21 cellular contexts compared by ENCODE assay signal in the genomic region with DNA sequence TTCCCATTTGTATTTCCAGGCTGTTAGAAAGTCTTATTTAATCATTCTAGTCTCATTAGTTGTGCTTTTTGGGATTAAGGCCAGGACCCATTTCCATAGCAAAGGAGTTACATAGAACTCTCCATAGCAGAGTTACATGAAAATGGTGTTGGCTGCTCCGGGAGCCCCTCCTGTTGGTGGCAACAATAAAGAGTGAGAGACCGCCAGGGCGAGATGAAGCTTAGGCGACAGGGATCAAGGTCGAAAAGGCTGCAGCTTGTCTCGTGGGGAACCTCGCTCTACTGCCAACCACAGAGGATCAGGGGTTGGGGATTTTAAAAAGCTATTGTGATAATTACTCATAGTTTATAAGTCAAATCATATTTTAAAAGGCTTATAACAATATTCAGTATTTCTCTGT. TPM values are rescaled to one million over a fixed set of nuclear protein-coding genes. Genes with fewer than 3 reads are reported as not detected.
"Had no signal": no experiment of that assay in that cellular context is flagged by ENCODE, and none has a peak within 500 bp of the region (broad histone marks: within the 10 kb centered on the region; RNA-seq: fewer than 3 reads in every experiment).

No MANE protein-coding gene starts in this region.

- DNase-seq: activated CD4-positive, alpha-beta T cell treated with anti-CD3 and anti-CD28 coated beads for 36 hours; activated CD4-positive, alpha-beta T cell treated with anti-CD3 and anti-CD28 coated beads, Interleukin-2, amount 50 U/mL, for 4 hours; activated CD8-positive, alpha-beta memory T cell treated with anti-CD3 and anti-CD28 coated beads, Interleukin-2, amount 50 U/mL, for 48 hours; activated naive CD4-positive, alpha-beta T cell treated with anti-CD3 and anti-CD28 coated beads for 36 hours; activated T-cell treated with anti-CD3 and anti-CD28 coated beads, Interleukin-2, amount 50 U/mL, for 4 hours; effector CD4-positive, alpha-beta T cell; erythroblast; foreskin fibroblast; heart right ventricle; immature natural killer cell; lower lobe of right lung; mesendoderm; naive B cell; stimulated activated CD4-positive, alpha-beta T cell treated with anti-CD3 and anti-CD28 coated beads, Interleukin-4, amount 100 ng/mL, for 24 hours; stimulated activated naive CD4-positive, alpha-beta T cell treated with Interleukin-2 at 50 U/mL for 16 hours; T-helper 9 cell; upper lobe of right lung had no signal

- H3K4me1 ChIP-seq: parathyroid adenoma had no signal

- H3K4me3 ChIP-seq: heart right ventricle, lower lobe of right lung, smooth muscle cell, upper lobe of right lung had no signal

- H3K36me3 ChIP-seq: heart right ventricle, lower lobe of right lung, upper lobe of right lung had no signal

- H3K27ac ChIP-seq: heart right ventricle, lower lobe of right lung, parathyroid adenoma, upper lobe of right lung had no signal

- H3K4me2 ChIP-seq: smooth muscle cell had no signal

- H3K9me3 ChIP-seq: heart right ventricle, lower lobe of right lung, upper lobe of right lung had no signal

- H3K27ac Mint-ChIP-seq: activated CD4-positive, alpha-beta T cell treated with anti-CD3 and anti-CD28 coated beads for 36 hours; activated naive CD4-positive, alpha-beta T cell treated with anti-CD3 and anti-CD28 coated beads for 36 hours; activated T-helper 2 cell treated with anti-CD3 and anti-CD28 coated beads, Interferon-gamma antibody, Interleukin-2, Interleukin-4, amounts not matched to agents 10 μg/mL and 5 μg/mL and 100 μg/mL, durations not matched to agents 14 hours and 24 hours and 36 hours; immature natural killer cell had no signal

- H3K36me3 Mint-ChIP-seq: naive B cell had no signal

- H3K9ac ChIP-seq: parathyroid adenoma had no signal

- H3K4me3 Mint-ChIP-seq: activated CD4-positive, alpha-beta T cell treated with anti-CD3 and anti-CD28 coated beads for 36 hours; activated naive CD4-positive, alpha-beta T cell treated with anti-CD3 and anti-CD28 coated beads for 36 hours; activated T-cell treated with anti-CD3 and anti-CD28 coated beads, Interleukin-2, amount 50 U/mL, for 4 hours; immature natural killer cell had no signal

- H3K9me3 Mint-ChIP-seq: activated naive CD4-positive, alpha-beta T cell treated with anti-CD3 and anti-CD28 coated beads for 36 hours; activated T-cell treated with anti-CD3 and anti-CD28 coated beads, Interleukin-2, amount 50 U/mL, for 4 hours; activated T-helper 2 cell treated with anti-CD3 and anti-CD28 coated beads, Interferon-gamma antibody, Interleukin-2, Interleukin-4, amounts not matched to agents 10 μg/mL and 5 μg/mL and 100 μg/mL, durations not matched to agents 14 hours and 24 hours and 36 hours; immature natural killer cell had no signal

- H3K79me2 ChIP-seq: parathyroid adenoma had no signal

- H2AFZ ChIP-seq: parathyroid adenoma had no signal

RNA-seq across cellular contexts. Expression of a gene that starts 58.4 kb away (rescaled TPM):
- total RNA-seq: activated CD4-positive, alpha-beta T cell treated with anti-CD3 and anti-CD28 coated beads for 36 hours; activated naive CD4-positive, alpha-beta T cell treated with anti-CD3 and anti-CD28 coated beads for 36 hours; activated T-helper 2 cell treated with anti-CD3 and anti-CD28 coated beads, Interferon-gamma antibody, Interleukin-2, Interleukin-4, amounts not matched to agents 10 μg/mL and 5 μg/mL and 100 μg/mL, durations not matched to agents 14 hours and 24 hours and 36 hours; smooth muscle cell; T-helper 1 cell treated with Interleukin-12 subunit alpha and Interleukin-12 subunit beta and Interleukin-4 antibody, amounts not matched to agents 30 ng/mL and 1 ng/mL, for 36 hours had no signal
